In the genomic region with DNA sequence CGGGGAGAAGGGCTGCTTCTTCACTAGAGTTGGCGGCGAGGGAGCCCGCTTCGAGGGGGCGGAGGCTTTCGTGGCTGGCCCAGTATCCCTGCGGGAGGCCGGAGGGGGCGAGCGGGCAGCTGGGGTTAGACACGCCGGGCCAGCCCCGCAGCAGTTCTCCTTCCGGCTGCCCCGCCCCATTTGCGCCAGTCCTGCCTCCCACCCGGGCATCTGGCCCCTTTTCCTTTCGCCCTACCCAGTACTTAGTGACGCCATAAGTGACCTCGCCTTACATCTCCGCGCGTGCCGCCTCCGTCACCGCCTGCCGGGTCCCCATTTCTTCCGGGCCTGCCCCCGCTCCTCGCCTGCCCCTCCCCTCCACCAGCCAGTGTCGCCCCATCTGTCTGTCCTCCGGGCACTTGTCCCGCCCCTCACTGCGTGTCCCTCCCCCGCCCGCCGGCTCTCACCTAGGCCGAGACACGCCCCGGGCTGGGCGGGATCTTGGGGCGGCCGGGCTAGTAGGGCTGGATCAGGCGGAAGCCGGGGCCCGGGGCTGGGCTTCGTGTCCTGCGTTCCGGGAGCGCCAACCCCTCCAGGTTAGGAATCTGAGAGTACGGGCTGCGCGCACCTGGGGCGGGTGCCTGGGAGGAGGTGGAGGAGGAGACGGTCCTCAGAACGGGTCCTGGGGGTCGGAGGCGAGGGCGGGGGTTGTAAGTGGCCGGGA, we compare ENCODE assay signal across 8 cellular contexts. TPM values are rescaled to one million over a fixed set of nuclear protein-coding genes. Genes with fewer than 3 reads are reported as not detected.
DNase-seq lines count a peak whose midpoint lies in the region; ATAC-seq, FAIRE-seq and TF ChIP-seq lines count a peak whose summit lies in the region.

No MANE protein-coding gene starts in this region.

- TF ChIP-seq RAD21 in GM12878 (IDR thresholded peaks at IDR 0.05; ENCODE audit: insufficient read depth, low read depth, low read length), result no peak

- RAD21 ChIA-PET in GM12878 (lab: Charles Lee; ENCODE audit: unreplicated experiment), result interaction anchor here (0.6 to 2.6 kb wide), 17 partner anchors 16 to 134 kb away, joined by 3 to 13 read pairs (median 4); partner anchors contain the start of genes FMNL1 and MAP3K14

- intact Hi-C loops in GM12878 (cut with micrococcal nuclease; ENCODE audit: unreplicated experiment), result no loop called here
- intact Hi-C loops in spleen (cut with DNase I; ENCODE audit: low total_unique reads), result no loop called here

- TF ChIP-seq CTCF in GM12878 (IDR thresholded peaks at IDR 0.05 in 2 of 3, conservative IDR thresholded peaks at IDR 0.05 in 1 of 3; ENCODE audit: control insufficient read depth in 2 of 3, extremely low read depth in 1 of 3, insufficient read depth in 1 of 3, low read depth in 3 of 3, low read length in 3 of 3) (no peak), spleen (IDR thresholded peaks at IDR 0.05 in 8 of 11, conservative IDR thresholded peaks at IDR 0.05 in 3 of 11) (peak in 1 of 11 experiments; percentile 17)

- peaks cover 6 to 36% of the 10 kb centered on the region in 2 experiments; a peak in 3 of 4 replicates for H3K36me3 ChIP-seq in GM12878 (ENCODE audit: control insufficient read depth in 2 of 2, insufficient read depth in 2 of 2, low read length in 1 of 2)
- H3K36me3 ChIP-seq in iPS-15b (ENCODE audit: control insufficient read depth, insufficient read depth, low read length), result peaks cover 10% of the 10 kb centered on the region
- peaks cover 0 to 64% (median 43%) of the 10 kb centered on the region in 6 donors for H3K36me3 ChIP-seq in spleen

- no peak; a peak in 1 of 4 replicates for TF ChIP-seq EP300 in GM12878 (IDR thresholded peaks at IDR 0.05; ENCODE audit: borderline replicate concordance in 1 of 2, control insufficient read depth in 1 of 2, low read depth in 2 of 2, low read length in 2 of 2)

- H2AFZ ChIP-seq in GM12878 (ENCODE audit: control insufficient read depth, low read depth, low read length), result peak overlapping the region; percentile 61

- H3K79me2 ChIP-seq in GM12878 (ENCODE audit: control insufficient read depth, insufficient read depth, low read length), result peaks cover 13% of the 10 kb centered on the region

- peak; percentile 88 for FAIRE-seq in GM12878 (lab: Jason Lieb, UNC)

- BruUV-seq in GM12878 (replicated peaks; lab: Mats Ljungman, UMichigan), result TSS peak; percentile 81

- peak overlapping the region; percentile 80 for H3K4me2 ChIP-seq in GM12878 (ENCODE audit: control insufficient read depth, insufficient read depth)

- in situ Hi-C loops in GM12878 (cut with MboI), result no loop called here

- H3K27me3 ChIP-seq in GM12878 (replicated peaks in 1 of 2; ENCODE audit: control insufficient read depth in 2 of 2, insufficient read depth in 2 of 2, low read length in 1 of 2), result no peaks in the 10 kb centered on the region
- peaks cover 1% of the 10 kb centered on the region for H3K27me3 ChIP-seq in iPS-15b (ENCODE audit: control insufficient read depth, insufficient read depth, low read length)
- peaks cover 0 to 6% (median 0%) of the 10 kb centered on the region in 7 donors for H3K27me3 ChIP-seq in spleen (replicated peaks in 1 of 7)

- POLR2A ChIA-PET in GM12878 (lab: Charles Lee), result interaction anchor here (0.7 to 3.8 kb wide), 10 partner anchors 19 to 339 kb away, joined by 3 to 18 read pairs (median 3); partner anchors contain the start of gene HEXIM1

- H4K20me1 ChIP-seq in GM12878 (ENCODE audit: control insufficient read depth, insufficient read depth), result no peaks in the 10 kb centered on the region

- CTCF ChIA-PET in GM12878 (lab: Yijun Ruan, JAX), result interaction anchor here (0.9 to 4.8 kb wide), 11 partner anchors 9 to 138 kb away, joined by 3 to 36 read pairs (median 5); partner anchors contain the start of genes ACBD4 and FMNL1

- peak overlapping the region; percentile 99 for H3K9ac ChIP-seq in GM12878 (ENCODE audit: control insufficient read depth, insufficient read depth, low read length)
- H3K9ac ChIP-seq in iPS-15b (ENCODE audit: low read depth, low read length), result peak overlapping the region; percentile 79

- H3K4me3 ChIP-seq in GM12878 (peak overlapping the region; percentile 89), iPS-15b (ENCODE audit: low read depth, low read length) (peak overlapping the region; percentile 75), spleen (peak overlapping the region; percentile 25 to 94 (median 66))

- peak; percentile 81 for ATAC-seq in GM18498 (IDR thresholded peaks at IDR 0.05; ENCODE audit: unreplicated experiment)
- peak; percentile 70 for ATAC-seq in HG02884 (IDR thresholded peaks at IDR 0.05; ENCODE audit: unreplicated experiment)
- peak; percentile 95 for ATAC-seq in GM12878

- TF ChIP-seq POLR2A in GM12878 (IDR thresholded peaks at IDR 0.05; ENCODE audit: low read depth, low read length), result peak; percentile 91
- no peak for TF ChIP-seq POLR2A in spleen (IDR thresholded peaks at IDR 0.05)

- SMC1A ChIA-PET in GM12878 (lab: Charles Lee; ENCODE audit: uncharacterized antibody, unreplicated experiment), result interaction anchor here (0.7 to 2.4 kb wide), 13 partner anchors 12 to 130 kb away, joined by 3 to 9 read pairs (median 4); partner anchors contain the start of gene HEXIM2

- peak overlapping the region; percentile 98 for H3K27ac ChIP-seq in GM12878 (ENCODE audit: control insufficient read depth, insufficient read depth)
- H3K27ac ChIP-seq in spleen, result peak overlapping the region; percentile 82 to 94 (median 88)

- DNase-seq in NCI-H2029 treated with DMSO at 0.1 percent for 48 hours (lab: John Stamatoyannopoulos, UW) (peak; percentile 94), T1000 (lab: John Stamatoyannopoulos, UW) (peak; percentile 87), GM12878 (ENCODE audit: low read depth, low spot score) (peak; percentile 78), spleen (peak; percentile 99), inferior parietal cortex (ENCODE audit: extremely low spot score) (no peak)

- H3K9me3 ChIP-seq in GM12878 (replicated peaks; ENCODE audit: control insufficient read depth, insufficient read depth, low read length) (no peaks in the 10 kb centered on the region), iPS-15b (ENCODE audit: control insufficient read depth, insufficient read depth, low read length) (no peaks in the 10 kb centered on the region), spleen (no peaks in the 10 kb centered on the region)

- WGBS in GM12878 (ENCODE audit: insufficient coverage, insufficient replicate concordance, low lambda C conversion rate, missing lambda C conversion rate), result 2% methylated on average over 47 of the region's 61 CpGs
- 0 to 1% (median 0%) methylated on average over 34 to 61 of the region's 61 CpGs for WGBS in spleen, 5 donors

- peaks cover 14% of the 10 kb centered on the region for H3K4me1 ChIP-seq in GM12878 (ENCODE audit: control insufficient read depth, insufficient read depth, low read length)
- H3K4me1 ChIP-seq in iPS-15b (ENCODE audit: control insufficient read depth, insufficient read depth, low read length), result peaks cover 3% of the 10 kb centered on the region
- peaks cover 15 to 78% (median 36%) of the 10 kb centered on the region in 6 donors for H3K4me1 ChIP-seq in spleen

RNA-seq across cellular contexts. Expression of gene SPATA32, which starts 14.3 kb away (rescaled TPM):
- 0.24 TPM in 1 of 2 replicates, not detected in the other for total RNA-seq in GM12878 (2013; cell fraction: nucleolus; rRNA removed)
- total RNA-seq in GM12878 (2014; rRNA removed) (0.11 TPM in 1 of 2 replicates, not detected in the other), GM12878 (2014; rRNA removed; fragmentation: Illumina TruSeq; extraction: Trizol) (not detected in 2 replicates), GM12878 (2021) (0.13 and 0.21 TPM in 2 replicates), spleen (under 1 TPM in 1 of 7 donors, not detected in 6; 0.17 TPM)
- polyA plus RNA-seq in GM12878 (2011; ENCODE audit: low read depth), result 0.24 TPM
- polyA plus RNA-seq in GM12878 (2011; rRNA removed) (0.03 TPM in 1 of 2 replicates, not detected in the other), GM12878 (2014; fragmentation: Illumina TruSeq; extraction: Trizol) (not detected in 2 replicates), GM12878 (2014; fragmentation: Nextera tagmentation; extraction: Ambion mirVana) (under 1 TPM; 0.11 to 0.13 TPM), GM12878 (2014; rRNA removed) (0.06 TPM in 1 of 2 replicates, not detected in the other), GM12878 (2016; fragmentation: Nextera tagmentation; extraction: Ambion mirVana) (under 1 TPM in 1 of 2 experiments, not detected in 1; 0.35 TPM), spleen (under 1 TPM in 2 of 3 donors, not detected in 1; 0.08 to 0.09 TPM)
- not detected in 2 replicates for polyA plus RNA-seq in GM12878 (2011; cell fraction: cytosol; rRNA removed)
- 0.06 and 0.10 TPM in 2 replicates for polyA plus RNA-seq in GM12878 (2011; cell fraction: nucleus; rRNA removed)
- 0.29 and 0.32 TPM in 2 replicates for polyA plus RNA-seq in GM12878 (2012)
- polyA minus RNA-seq in GM12878 (2011; rRNA and poly(A)+ RNA removed), result not detected in 2 replicates
- not detected in 2 replicates for polyA minus RNA-seq in GM12878 (2011; cell fraction: cytosol; rRNA and poly(A)+ RNA removed)
- not detected in 2 replicates for polyA minus RNA-seq in GM12878 (2011; cell fraction: nucleus; rRNA and poly(A)+ RNA removed)

RNA-seq across cellular contexts. Expression of gene FMNL1, which starts 25.9 kb away (rescaled TPM):
- total RNA-seq in GM12878 (2013; cell fraction: nucleolus; rRNA removed), result 71.5 and 77.3 TPM in 2 replicates
- total RNA-seq in GM12878 (2014; rRNA removed), result 19.2 and 22.6 TPM in 2 replicates
- total RNA-seq in GM12878 (2014; rRNA removed; fragmentation: Illumina TruSeq; extraction: Trizol), result 17.0 and 18.5 TPM in 2 replicates
- total RNA-seq in GM12878 (2021), result 99.2 and 108 TPM in 2 replicates
- polyA plus RNA-seq in GM12878 (2011; ENCODE audit: low read depth), result 36.3 TPM
- polyA plus RNA-seq in GM12878 (2011; rRNA removed), result 7.7 and 11.5 TPM in 2 replicates
- 15.8 and 17.6 TPM in 2 replicates for polyA plus RNA-seq in GM12878 (2011; cell fraction: cytosol; rRNA removed)
- polyA plus RNA-seq in GM12878 (2011; cell fraction: nucleus; rRNA removed), result 109 and 161 TPM in 2 replicates
- 75.5 and 83.6 TPM in 2 replicates for polyA plus RNA-seq in GM12878 (2012)
- 18.4 and 53.7 TPM in 2 replicates for polyA plus RNA-seq in GM12878 (2014; fragmentation: Illumina TruSeq; extraction: Trizol)
- polyA plus RNA-seq in GM12878 (2014; fragmentation: Nextera tagmentation; extraction: Ambion mirVana), result 1 to 10 TPM; 3.3 to 3.5 TPM
- polyA plus RNA-seq in GM12878 (2014; rRNA removed), result 52.2 and 65.7 TPM in 2 replicates
- polyA plus RNA-seq in GM12878 (2016; fragmentation: Nextera tagmentation; extraction: Ambion mirVana), result 10 to 100 TPM; 11.7 to 20.5 TPM
- polyA minus RNA-seq in GM12878 (2011; rRNA and poly(A)+ RNA removed), result 15.3 and 20.4 TPM in 2 replicates
- 18.3 and 18.7 TPM in 2 replicates for polyA minus RNA-seq in GM12878 (2011; cell fraction: cytosol; rRNA and poly(A)+ RNA removed)
- polyA minus RNA-seq in GM12878 (2011; cell fraction: nucleus; rRNA and poly(A)+ RNA removed), result 21.4 and 41.3 TPM in 2 replicates
- total RNA-seq in spleen, result 100 to 1,000 TPM; 113 to 281 (median 190) TPM
- polyA plus RNA-seq in spleen, result 10 to 100 TPM; 40.8 to 71.8 (median 62.8) TPM
